14 cellular contexts compared by ENCODE assay signal in genomic region chr18:24370120-24370519, GRCh38.
"Had no signal": no experiment of that assay in that cellular context is flagged by ENCODE, and none has a peak within 500 bp of the region (broad histone marks: within the 10 kb centered on the region; RNA-seq: fewer than 3 reads in every experiment).

No MANE protein-coding gene starts in this region.

- H3K4me3 ChIP-seq: breast epithelium, esophagus squamous epithelium, thoracic aorta, upper lobe of left lung had no signal

- H3K9me3 Mint-ChIP-seq: activated naive CD4-positive, alpha-beta T cell treated with anti-CD3 and anti-CD28 coated beads for 36 hours; naive thymus-derived CD8-positive, alpha-beta T cell; stimulated activated memory B cell treated with anti-CD40 and anti-IgM and Interleukin-4, amounts not matched to agents 10 μg/mL and 1 μg/mL and 100 μg/mL, for 72 hours had no signal

- H3K4me1 ChIP-seq: breast epithelium, esophagus squamous epithelium, upper lobe of left lung had no signal

- H3K27me3 Mint-ChIP-seq: naive thymus-derived CD8-positive, alpha-beta T cell had no signal

- DNase-seq: activated CD4-positive, alpha-beta T cell treated with anti-CD3 and anti-CD28 coated beads, Interleukin-2, amount 50 U/mL, for 1 hour; activated CD4-positive, CD25-positive, alpha-beta regulatory T cell; cerebellar nuclear complex; effector memory CD4-positive, alpha-beta T cell; esophagus squamous epithelium; mesenchymal stem cell; naive thymus-derived CD8-positive, alpha-beta T cell; SW 1271; upper lobe of left lung had no signal

- H3K36me3 Mint-ChIP-seq: stimulated activated memory B cell treated with anti-CD40 and anti-IgM and Interleukin-4, amounts not matched to agents 10 μg/mL and 1 μg/mL and 100 μg/mL, for 72 hours had no signal

- H3K27ac Mint-ChIP-seq: activated naive CD4-positive, alpha-beta T cell treated with anti-CD3 and anti-CD28 coated beads for 36 hours; stimulated activated memory B cell treated with anti-CD40 and anti-IgM and Interleukin-4, amounts not matched to agents 10 μg/mL and 1 μg/mL and 100 μg/mL, for 72 hours had no signal

- ATAC-seq: naive thymus-derived CD8-positive, alpha-beta T cell; sciatic nerve; stimulated activated memory B cell treated with anti-CD40 and anti-IgM and Interleukin-4, amounts not matched to agents 10 μg/mL and 1 μg/mL and 100 μg/mL, for 72 hours had no signal

- H3K36me3 ChIP-seq: breast epithelium had no signal

- H3K27ac ChIP-seq: breast epithelium, esophagus squamous epithelium, thoracic aorta, upper lobe of left lung had no signal

- H3K4me3 Mint-ChIP-seq: activated naive CD4-positive, alpha-beta T cell treated with anti-CD3 and anti-CD28 coated beads for 36 hours; naive thymus-derived CD8-positive, alpha-beta T cell; stimulated activated memory B cell treated with anti-CD40 and anti-IgM and Interleukin-4, amounts not matched to agents 10 μg/mL and 1 μg/mL and 100 μg/mL, for 72 hours had no signal

- H3K9me3 ChIP-seq: breast epithelium, esophagus squamous epithelium, thoracic aorta, upper lobe of left lung had no signal

- H3K27me3 ChIP-seq: breast epithelium, esophagus squamous epithelium, upper lobe of left lung had no signal
